In the genomic region with DNA sequence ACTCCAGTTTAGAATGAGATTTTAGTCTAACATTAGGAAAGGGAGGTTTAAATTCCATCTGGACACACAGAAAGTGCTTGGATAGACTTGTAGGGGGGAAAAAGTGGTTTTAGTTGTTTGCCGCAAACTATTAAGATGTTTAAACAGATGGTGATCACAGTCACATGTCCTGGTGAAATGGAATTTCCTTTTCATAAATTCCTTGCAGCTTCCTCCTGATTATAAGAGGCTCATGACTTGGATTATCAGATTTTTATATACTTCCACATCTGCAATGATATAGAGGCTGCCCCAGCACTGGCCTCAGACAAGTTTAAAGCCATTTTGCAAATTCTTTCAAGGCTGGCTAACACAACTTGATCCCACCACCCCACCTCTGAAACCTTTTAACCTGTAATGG, we compare ENCODE assay signal across 20 cellular contexts.
DNase-seq lines count a peak whose midpoint lies in the region; ATAC-seq and TF ChIP-seq lines count a peak whose summit lies in the region.
"Had no signal": no experiment of that assay in that cellular context is flagged by ENCODE, and none has a peak within 500 bp of the region (broad histone marks: within the 10 kb centered on the region; RNA-seq: fewer than 3 reads in every experiment).

No MANE protein-coding gene starts in this region.

- DNase-seq in SK-N-SH (no peak), astrocyte of the spinal cord (ENCODE audit: low read depth, low spot score) (peak; percentile 86), foreskin fibroblast (peak; percentile 79 to 86), nephron progenitor cell (no peak), ecto neural progenitor cell (ENCODE audit: low spot score) (no peak)
- DNase-seq in activated naive CD4-positive, alpha-beta T cell treated with anti-CD3 and anti-CD28 coated beads for 36 hours, result no peak
- DNase-seq: activated CD4-positive, alpha-beta T cell treated with anti-CD3 and anti-CD28 coated beads for 1 hour; activated effector memory CD4-positive, alpha-beta T cell treated with anti-CD3 and anti-CD28 coated beads, Interleukin-2, amount 50 U/mL, for 16 hours; aorta; dorsolateral prefrontal cortex; foreskin keratinocyte; H7; naive B cell; NCI-H226; psoas muscle; SHP77; stimulated activated naive CD8-positive, alpha-beta T cell treated with anti-CD3 and anti-CD28 coated beads, Interleukin-15, amount 100 ng/mL, for 72 hours; upper lobe of right lung had no signal

- peak overlapping the region; percentile 29; the same call in 1 of the 2 replicates for H2AFZ ChIP-seq in SK-N-SH (ENCODE audit: low read depth)

- 0 out of 2 replicates have a peak overlapping the region, but pooled peaks have one; percentile 35 for H3K4me2 ChIP-seq in SK-N-SH

- ATAC-seq in SK-N-SH treated with all-trans-retinoic acid at 6 μM for 48 hours (no peak), GM21526 (IDR thresholded peaks at IDR 0.05; ENCODE audit: low FRiP score, unreplicated experiment) (no peak)
- ATAC-seq: foreskin keratinocyte; psoas muscle; stimulated activated naive CD8-positive, alpha-beta T cell treated with anti-CD3 and anti-CD28 coated beads, Interleukin-15, amount 100 ng/mL, for 72 hours; upper lobe of right lung had no signal

- no peak for TF ChIP-seq RAD21 in SK-N-SH (IDR thresholded peaks at IDR 0.05; ENCODE audit: low read length)

- H4K20me1 ChIP-seq in SK-N-SH (ENCODE audit: insufficient read depth), result no peaks in the 10 kb centered on the region

- H3K27me3 Mint-ChIP-seq in nephron progenitor cell (ENCODE audit: low read depth, poor library complexity), result no peaks in the 10 kb centered on the region
- H3K27me3 Mint-ChIP-seq in activated naive CD4-positive, alpha-beta T cell treated with anti-CD3 and anti-CD28 coated beads for 36 hours (ENCODE audit: low read depth), result no peaks in the 10 kb centered on the region
- H3K27me3 Mint-ChIP-seq: stimulated activated naive CD8-positive, alpha-beta T cell treated with anti-CD3 and anti-CD28 coated beads, Interleukin-15, amount 100 ng/mL, for 72 hours had no signal

- peaks cover 0 to 6% of the 10 kb centered on the region in 2 experiments; a peak in 2 of 4 replicates for H3K4me1 ChIP-seq in SK-N-SH (ENCODE audit: control insufficient read depth in 1 of 2, insufficient read depth in 2 of 2, low read depth in 1 of 2, low read length in 1 of 2)
- H3K4me1 ChIP-seq: psoas muscle had no signal

- no peak overlapping the region for H3K27ac Mint-ChIP-seq in nephron progenitor cell
- H3K27ac Mint-ChIP-seq in activated naive CD4-positive, alpha-beta T cell treated with anti-CD3 and anti-CD28 coated beads for 36 hours, result no peak overlapping the region
- H3K27ac Mint-ChIP-seq: naive B cell; stimulated activated naive CD8-positive, alpha-beta T cell treated with anti-CD3 and anti-CD28 coated beads, Interleukin-15, amount 100 ng/mL, for 72 hours had no signal

- H3K27me3 ChIP-seq in SK-N-SH (ENCODE audit: insufficient read depth), result no peaks in the 10 kb centered on the region
- H3K27me3 ChIP-seq: foreskin keratinocyte, upper lobe of right lung had no signal

- H3K27ac ChIP-seq in SK-N-SH (ENCODE audit: low read depth in 2 of 2, low read length in 1 of 2), result peak overlapping the region; percentile 60 to 74; a peak in 3 of 4 replicates
- H3K27ac ChIP-seq: dorsolateral prefrontal cortex, foreskin keratinocyte, psoas muscle, upper lobe of right lung had no signal

- TF ChIP-seq EP300 in SK-N-SH (IDR thresholded peaks at IDR 0.05; ENCODE audit: borderline replicate concordance in 1 of 2, low read depth in 1 of 2, low read length in 1 of 2), result no peak

- TF ChIP-seq CTCF in SK-N-SH (IDR thresholded peaks at IDR 0.05) (no peak), astrocyte of the spinal cord (IDR thresholded peaks at IDR 0.05; ENCODE audit: low read depth, low read length) (no peak), foreskin fibroblast (IDR thresholded peaks at IDR 0.05; ENCODE audit: low read depth, low read length) (no peak), nephron progenitor cell (IDR thresholded peaks at IDR 0.05) (no peak)

- in situ Hi-C loops in astrocyte of the spinal cord (cut with HindIII; ENCODE audit: low sequenced_read_pairs), result no loop called here

- WGBS in SK-N-SH (ENCODE audit: low lambda C conversion rate), result 53% methylated on average over 1 of the region's 1 CpG

- POLR2A ChIA-PET in SK-N-SH (lab: Yijun Ruan, JAX), result no interaction called here

- peaks cover 21% of the 10 kb centered on the region for H3K9me3 Mint-ChIP-seq in nephron progenitor cell
- no peaks in the 10 kb centered on the region for H3K9me3 Mint-ChIP-seq in activated naive CD4-positive, alpha-beta T cell treated with anti-CD3 and anti-CD28 coated beads for 36 hours

- no peaks in the 10 kb centered on the region for H3K9me3 ChIP-seq in SK-N-SH
- H3K9me3 ChIP-seq: psoas muscle, upper lobe of right lung had no signal

- H3K9ac ChIP-seq in SK-N-SH, result no peak overlapping the region

- peaks cover 35% of the 10 kb centered on the region for H3F3A ChIP-seq in SK-N-SH (replicated peaks; ENCODE audit: insufficient read depth)

- H3K79me2 ChIP-seq in SK-N-SH (ENCODE audit: insufficient read depth), result no peaks in the 10 kb centered on the region

- H3K36me3 ChIP-seq in SK-N-SH (replicated peaks in 1 of 2; ENCODE audit: control insufficient read depth in 1 of 2, insufficient read depth in 2 of 2, low read length in 1 of 2), result no peaks in the 10 kb centered on the region
- H3K36me3 ChIP-seq: upper lobe of right lung had no signal

- H3K9me2 ChIP-seq in SK-N-SH, result no peaks in the 10 kb centered on the region

- intact Hi-C loops in activated naive CD4-positive, alpha-beta T cell treated with anti-CD3 and anti-CD28 coated beads for 36 hours (cut with micrococcal nuclease), result no loop called here

- H3K4me3 ChIP-seq in SK-N-SH (ENCODE audit: low read depth in 2 of 2, low read length in 1 of 2) (no peak overlapping the region), astrocyte of the spinal cord (ENCODE audit: low read depth, low read length) (no peak overlapping the region), foreskin fibroblast (ENCODE audit: low read depth in 1 of 2, low read length in 2 of 2) (no peak overlapping the region)
- H3K4me3 ChIP-seq: dorsolateral prefrontal cortex, psoas muscle, upper lobe of right lung had no signal

- H3K4me3 Mint-ChIP-seq in nephron progenitor cell, result no peak overlapping the region
- H3K4me3 Mint-ChIP-seq in activated naive CD4-positive, alpha-beta T cell treated with anti-CD3 and anti-CD28 coated beads for 36 hours, result no peak overlapping the region
- H3K4me3 Mint-ChIP-seq: naive B cell; stimulated activated naive CD8-positive, alpha-beta T cell treated with anti-CD3 and anti-CD28 coated beads, Interleukin-15, amount 100 ng/mL, for 72 hours had no signal

- H3K36me3 Mint-ChIP-seq in nephron progenitor cell (ENCODE audit: low read depth), result peaks cover 6% of the 10 kb centered on the region
- H3K36me3 Mint-ChIP-seq in activated naive CD4-positive, alpha-beta T cell treated with anti-CD3 and anti-CD28 coated beads for 36 hours (ENCODE audit: low read depth), result no peaks in the 10 kb centered on the region
- H3K36me3 Mint-ChIP-seq: naive B cell had no signal

- H3K4me1 Mint-ChIP-seq in nephron progenitor cell, result peaks cover 19% of the 10 kb centered on the region
- peaks cover 6% of the 10 kb centered on the region for H3K4me1 Mint-ChIP-seq in activated naive CD4-positive, alpha-beta T cell treated with anti-CD3 and anti-CD28 coated beads for 36 hours (ENCODE audit: low read depth)

- CTCF ChIA-PET in SK-N-SH (lab: Yijun Ruan, JAX), result no interaction called here
- CTCF ChIA-PET in activated naive CD4-positive, alpha-beta T cell treated with anti-CD3 and anti-CD28 coated beads for 36 hours (lab: Charles Lee), result no interaction called here

TF ChIP-seq in SK-N-SH, 30 proteins besides CTCF, POLR2A, EP300 and RAD21 (continues in another document):
- TF ChIP-seq NFIC (IDR thresholded peaks at IDR 0.05; ENCODE audit: borderline replicate concordance) (no peak), MEF2A (IDR thresholded peaks at IDR 0.05; ENCODE audit: borderline replicate concordance, low read depth) (no peak), TEAD4 (IDR thresholded peaks at IDR 0.05; ENCODE audit: borderline replicate concordance, insufficient read depth) (no peak), FOXJ3 (CRISPR knock-in tag; IDR thresholded peaks at IDR 0.05) (no peak), FOSL2 (IDR thresholded peaks at IDR 0.05; ENCODE audit: borderline replicate concordance, low read depth) (no peak), YY1 (IDR thresholded peaks at IDR 0.05; ENCODE audit: low read depth) (no peak), JUND (IDR thresholded peaks at IDR 0.05) (no peak)
- TF ChIP-seq, protein P1, sequence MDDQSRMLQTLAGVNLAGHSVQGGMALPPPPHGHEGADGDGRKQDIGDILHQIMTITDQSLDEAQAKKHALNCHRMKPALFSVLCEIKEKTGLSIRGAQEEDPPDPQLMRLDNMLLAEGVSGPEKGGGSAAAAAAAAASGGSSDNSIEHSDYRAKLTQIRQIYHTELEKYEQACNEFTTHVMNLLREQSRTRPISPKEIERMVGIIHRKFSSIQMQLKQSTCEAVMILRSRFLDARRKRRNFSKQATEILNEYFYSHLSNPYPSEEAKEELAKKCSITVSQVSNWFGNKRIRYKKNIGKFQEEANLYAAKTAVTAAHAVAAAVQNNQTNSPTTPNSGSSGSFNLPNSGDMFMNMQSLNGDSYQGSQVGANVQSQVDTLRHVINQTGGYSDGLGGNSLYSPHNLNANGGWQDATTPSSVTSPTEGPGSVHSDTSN (IDR thresholded peaks at IDR 0.05), result no peak

TF ChIP-seq in SK-N-SH treated with all-trans-retinoic acid at 6 μM for 48 hours, 23 proteins besides CTCF, POLR2A, EP300 and RAD21 (continues in another document):
- TF ChIP-seq GLIS3 (CRISPR knock-in tag; IDR thresholded peaks at IDR 0.05) (no peak), TCF4 (CRISPR knock-in tag; IDR thresholded peaks at IDR 0.05; ENCODE audit: borderline replicate concordance) (no peak), ZC3H10 (CRISPR knock-in tag; IDR thresholded peaks at IDR 0.05) (no peak), ZFP30 (CRISPR knock-in tag; IDR thresholded peaks at IDR 0.05) (no peak), ZNF8 (CRISPR knock-in tag; IDR thresholded peaks at IDR 0.05) (no peak), BACH2 (CRISPR knock-in tag; IDR thresholded peaks at IDR 0.05; ENCODE audit: borderline replicate concordance) (no peak)
- TF ChIP-seq, protein P2, sequence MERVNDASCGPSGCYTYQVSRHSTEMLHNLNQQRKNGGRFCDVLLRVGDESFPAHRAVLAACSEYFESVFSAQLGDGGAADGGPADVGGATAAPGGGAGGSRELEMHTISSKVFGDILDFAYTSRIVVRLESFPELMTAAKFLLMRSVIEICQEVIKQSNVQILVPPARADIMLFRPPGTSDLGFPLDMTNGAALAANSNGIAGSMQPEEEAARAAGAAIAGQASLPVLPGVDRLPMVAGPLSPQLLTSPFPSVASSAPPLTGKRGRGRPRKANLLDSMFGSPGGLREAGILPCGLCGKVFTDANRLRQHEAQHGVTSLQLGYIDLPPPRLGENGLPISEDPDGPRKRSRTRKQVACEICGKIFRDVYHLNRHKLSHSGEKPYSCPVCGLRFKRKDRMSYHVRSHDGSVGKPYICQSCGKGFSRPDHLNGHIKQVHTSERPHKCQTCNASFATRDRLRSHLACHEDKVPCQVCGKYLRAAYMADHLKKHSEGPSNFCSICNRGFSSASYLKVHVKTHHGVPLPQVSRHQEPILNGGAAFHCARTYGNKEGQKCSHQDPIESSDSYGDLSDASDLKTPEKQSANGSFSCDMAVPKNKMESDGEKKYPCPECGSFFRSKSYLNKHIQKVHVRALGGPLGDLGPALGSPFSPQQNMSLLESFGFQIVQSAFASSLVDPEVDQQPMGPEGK (CRISPR knock-in tag; IDR thresholded peaks at IDR 0.05; ENCODE audit: borderline replicate concordance), result no peak

Comparison
In these comparisons a context has a peak if more than half of its experiments do, and no peak if none do; other contexts are left out.
1. DNase-seq: peak in astrocyte of the spinal cord (single experiment) and foreskin fibroblast (2 of 2); none in SK-N-SH (single experiment), nephron progenitor cell (single experiment), activated naive CD4-positive, alpha-beta T cell treated with anti-CD3 and anti-CD28 coated beads for 36 hours (single experiment) and ecto neural progenitor cell (single experiment).